26 cellular contexts compared by ENCODE assay signal in genomic region chr4:98784947-98785693, GRCh38.
"Had no signal": no experiment of that assay in that cellular context is flagged by ENCODE, and none has a peak within 500 bp of the region (broad histone marks: within the 10 kb centered on the region; RNA-seq: fewer than 3 reads in every experiment).

No MANE protein-coding gene starts in this region.

- H3K36me3 Mint-ChIP-seq: activated CD4-positive, alpha-beta memory T cell treated with anti-CD3 and anti-CD28 coated beads for 36 hours; activated naive CD4-positive, alpha-beta T cell treated with anti-CD3 and anti-CD28 coated beads, Interleukin-2, amount 10 ng/mL, durations not matched to agents 7 days and 5 days; activated naive CD8-positive, alpha-beta T cell treated with anti-CD3 and anti-CD28 coated beads for 36 hours; T-cell had no signal

- FAIRE-seq: TTC549 had no signal

- H3K4me1 Mint-ChIP-seq: activated CD4-positive, alpha-beta T cell treated with anti-CD3 and anti-CD28 coated beads, Interleukin-2, amount 10 ng/mL, durations not matched to agents 7 days and 5 days; activated naive CD4-positive, alpha-beta T cell treated with anti-CD3 and anti-CD28 coated beads, Interleukin-2, amount 10 ng/mL, durations not matched to agents 7 days and 5 days; activated naive CD8-positive, alpha-beta T cell treated with anti-CD3 and anti-CD28 coated beads for 36 hours; T-cell had no signal

- H3K4me3 ChIP-seq: SK-N-MC had no signal

- DNase-seq: activated CD4-positive, alpha-beta memory T cell treated with anti-CD3 and anti-CD28 coated beads for 36 hours; activated CD4-positive, alpha-beta T cell treated with anti-CD3 and anti-CD28 coated beads, Interleukin-2, amount 10 ng/mL, durations not matched to agents 7 days and 5 days; activated CD4-positive, CD25-positive, alpha-beta regulatory T cell; activated CD8-positive, alpha-beta memory T cell treated with anti-CD3 and anti-CD28 coated beads for 24 hours; activated gamma-delta T cell treated with Interleukin-2 at 50 U/mL for 16 hours; activated naive CD4-positive, alpha-beta T cell treated with anti-CD3 and anti-CD28 coated beads, Interleukin-2, amount 10 ng/mL, durations not matched to agents 7 days and 5 days; activated naive CD8-positive, alpha-beta T cell treated with anti-CD3 and anti-CD28 coated beads for 36 hours; activated T-cell treated with anti-CD3 and anti-CD28 coated beads, Interleukin-2, amount 50 U/mL, for 48 hours; anterior cingulate cortex; Kasumi-1; NCI-H1092 treated with DMSO at 0.1 percent for 48 hours; NCI-H1417 treated with DMSO at 0.1 percent for 48 hours; NCI-H1694 treated with DMSO at 0.1 percent for 48 hours; NCI-H2029 treated with DMSO at 0.1 percent for 48 hours; NCI-H345; NCI-H510A; NCI-H526 treated with DMSO at 0.1 percent for 48 hours; NCI-H82; T-cell; T-helper 2 cell; T1000 had no signal

- ATAC-seq: Right ventricle myocardium inferior, T-cell had no signal

- H3K27ac Mint-ChIP-seq: activated CD4-positive, alpha-beta memory T cell treated with anti-CD3 and anti-CD28 coated beads for 36 hours; activated CD4-positive, alpha-beta T cell treated with anti-CD3 and anti-CD28 coated beads, Interleukin-2, amount 10 ng/mL, durations not matched to agents 7 days and 5 days; activated naive CD4-positive, alpha-beta T cell treated with anti-CD3 and anti-CD28 coated beads, Interleukin-2, amount 10 ng/mL, durations not matched to agents 7 days and 5 days; activated naive CD8-positive, alpha-beta T cell treated with anti-CD3 and anti-CD28 coated beads for 36 hours; activated T-helper 2 cell treated with anti-CD3 and anti-CD28 coated beads, Interferon-gamma antibody, Interleukin-2, Interleukin-4, amounts not matched to agents 10 μg/mL and 5 μg/mL and 100 μg/mL, durations not matched to agents 14 hours and 24 hours and 36 hours; T-cell had no signal

- H3K27ac ChIP-seq: SK-N-MC, VCaP had no signal

- H3K27me3 Mint-ChIP-seq: activated CD4-positive, alpha-beta memory T cell treated with anti-CD3 and anti-CD28 coated beads for 36 hours; activated naive CD4-positive, alpha-beta T cell treated with anti-CD3 and anti-CD28 coated beads, Interleukin-2, amount 10 ng/mL, durations not matched to agents 7 days and 5 days; activated naive CD8-positive, alpha-beta T cell treated with anti-CD3 and anti-CD28 coated beads for 36 hours; T-cell had no signal

- H3K9me3 Mint-ChIP-seq: activated CD4-positive, alpha-beta memory T cell treated with anti-CD3 and anti-CD28 coated beads for 36 hours; activated CD4-positive, alpha-beta T cell treated with anti-CD3 and anti-CD28 coated beads, Interleukin-2, amount 10 ng/mL, durations not matched to agents 7 days and 5 days; activated naive CD4-positive, alpha-beta T cell treated with anti-CD3 and anti-CD28 coated beads, Interleukin-2, amount 10 ng/mL, durations not matched to agents 7 days and 5 days; activated naive CD8-positive, alpha-beta T cell treated with anti-CD3 and anti-CD28 coated beads for 36 hours; activated T-helper 2 cell treated with anti-CD3 and anti-CD28 coated beads, Interferon-gamma antibody, Interleukin-2, Interleukin-4, amounts not matched to agents 10 μg/mL and 5 μg/mL and 100 μg/mL, durations not matched to agents 14 hours and 24 hours and 36 hours; T-cell had no signal

- H3K4me3 Mint-ChIP-seq: activated CD4-positive, alpha-beta memory T cell treated with anti-CD3 and anti-CD28 coated beads for 36 hours; activated CD4-positive, alpha-beta T cell treated with anti-CD3 and anti-CD28 coated beads, Interleukin-2, amount 10 ng/mL, durations not matched to agents 7 days and 5 days; activated naive CD4-positive, alpha-beta T cell treated with anti-CD3 and anti-CD28 coated beads, Interleukin-2, amount 10 ng/mL, durations not matched to agents 7 days and 5 days; activated naive CD8-positive, alpha-beta T cell treated with anti-CD3 and anti-CD28 coated beads for 36 hours; T-cell had no signal
